11 cellular contexts compared by ENCODE assay signal in the genomic region with DNA sequence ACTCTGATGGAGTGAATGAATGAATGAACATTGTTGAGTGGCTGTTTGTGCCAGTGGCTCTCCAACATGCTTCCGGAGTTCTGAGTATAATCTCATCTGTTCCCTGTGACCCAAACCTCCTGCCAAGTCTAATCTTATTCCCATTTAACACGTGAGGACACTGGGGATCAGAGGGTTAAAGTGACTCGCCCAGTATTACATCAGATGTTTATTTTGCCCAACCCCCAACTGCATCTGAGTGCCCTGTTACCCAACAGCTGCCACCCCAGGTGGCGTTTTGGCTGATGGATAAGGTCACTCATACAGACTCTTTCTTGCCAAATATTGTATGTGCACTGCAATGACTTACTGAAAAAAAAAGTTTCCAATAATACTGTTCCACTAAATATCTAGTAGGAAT.
DNase-seq lines count a peak whose midpoint lies in the region; ATAC-seq and TF ChIP-seq lines count a peak whose summit lies in the region.
"Had no signal": no experiment of that assay in that cellular context is flagged by ENCODE, and none has a peak within 500 bp of the region (broad histone marks: within the 10 kb centered on the region; RNA-seq: fewer than 3 reads in every experiment).

No MANE protein-coding gene starts in this region.

- TF ChIP-seq CTCF in MCF 10A (IDR thresholded peaks at IDR 0.05; ENCODE audit: unreplicated experiment) (no peak), breast epithelium (IDR thresholded peaks at IDR 0.05) (no peak), epithelial cell of esophagus (IDR thresholded peaks at IDR 0.05; ENCODE audit: insufficient read depth, low read depth, low read length, missing control alignments) (no peak), CD14-positive monocyte (IDR thresholded peaks at IDR 0.05) (no peak)

- H3K4me3 ChIP-seq in breast epithelium (no peak overlapping the region), epithelial cell of esophagus (ENCODE audit: low read length) (no peak overlapping the region)

- DNase-seq in MCF 10A (ENCODE audit: unreplicated experiment) (peak; percentile 27), breast epithelium (ENCODE audit: low spot score in 2 of 2) (no peak), NCI-H524 (lab: John Stamatoyannopoulos, UW) (peak; percentile 98 to 99), epithelial cell of esophagus (ENCODE audit: low read depth) (peak; percentile 2), CD14-positive monocyte (ENCODE audit: low spot score) (no peak), NCI-H128 (lab: John Stamatoyannopoulos, UW; ENCODE audit: unreplicated experiment) (no peak)
- DNase-seq: activated naive CD8-positive, alpha-beta T cell treated with anti-CD3 and anti-CD28 coated beads for 36 hours; Calu3; nucleus accumbens had no signal

- H3K27ac Mint-ChIP-seq in MCF 10A (ENCODE audit: low read depth, unreplicated experiment) (no peak overlapping the region), CD14-positive monocyte (no peak overlapping the region)
- H3K27ac Mint-ChIP-seq: activated naive CD8-positive, alpha-beta T cell treated with anti-CD3 and anti-CD28 coated beads for 36 hours had no signal

- no peaks in the 10 kb centered on the region for H3K9me3 Mint-ChIP-seq in MCF 10A (ENCODE audit: unreplicated experiment)
- H3K9me3 Mint-ChIP-seq in CD14-positive monocyte = peaks cover 0 to 7% (median 4%) of the 10 kb centered on the region in 7 donors
- H3K9me3 Mint-ChIP-seq: activated naive CD8-positive, alpha-beta T cell treated with anti-CD3 and anti-CD28 coated beads for 36 hours had no signal

- TF ChIP-seq POLR2A in breast epithelium (IDR thresholded peaks at IDR 0.05) = no peak

- no peaks in the 10 kb centered on the region for H3K36me3 ChIP-seq in breast epithelium

- H3K4me1 ChIP-seq in breast epithelium = no peaks in the 10 kb centered on the region

- no peak overlapping the region for H3K27ac ChIP-seq in breast epithelium

- H3K4me1 Mint-ChIP-seq in MCF 10A (ENCODE audit: insufficient read depth, unreplicated experiment) (no peaks in the 10 kb centered on the region), CD14-positive monocyte (no peaks in the 10 kb centered on the region)

- H3K27me3 Mint-ChIP-seq in MCF 10A (ENCODE audit: insufficient read depth, unreplicated experiment) (peaks cover 11% of the 10 kb centered on the region), CD14-positive monocyte (ENCODE audit: low read depth in 3 of 3) (peaks cover 0 to 1% (median 0%) of the 10 kb centered on the region in 3 donors)

- ATAC-seq in HG02759 (IDR thresholded peaks at IDR 0.05; ENCODE audit: unreplicated experiment) (no peak), GM21576 (IDR thresholded peaks at IDR 0.05; ENCODE audit: unreplicated experiment) (no peak)

- no TSS peak for BruUV-seq in MCF 10A (replicated peaks; lab: Mats Ljungman, UMichigan)

- POLR2A ChIA-PET in MCF 10A (lab: Yijun Ruan, JAX) = no interaction called here

- H3K9me3 ChIP-seq in breast epithelium = no peaks in the 10 kb centered on the region

- H3K36me3 Mint-ChIP-seq in MCF 10A (ENCODE audit: insufficient read depth, unreplicated experiment) (no peaks in the 10 kb centered on the region), CD14-positive monocyte (no peaks in the 10 kb centered on the region)
- H3K36me3 Mint-ChIP-seq: activated naive CD8-positive, alpha-beta T cell treated with anti-CD3 and anti-CD28 coated beads for 36 hours had no signal

- intact Hi-C loops in MCF 10A (cut with micrococcal nuclease) = no loop called here
- intact Hi-C loops in breast epithelium (cut with DNase I; ENCODE audit: low total_unique reads) = no loop called here
- intact Hi-C loops in CD14-positive monocyte (cut with micrococcal nuclease) = no loop called here

- H3K4me3 Mint-ChIP-seq in MCF 10A (ENCODE audit: unreplicated experiment) = no peak overlapping the region
- no peak overlapping the region for H3K4me3 Mint-ChIP-seq in CD14-positive monocyte
- H3K4me3 Mint-ChIP-seq: activated naive CD8-positive, alpha-beta T cell treated with anti-CD3 and anti-CD28 coated beads for 36 hours had no signal

- CTCF ChIA-PET in MCF 10A (lab: Yijun Ruan, JAX) = no interaction called here

- H3K27me3 ChIP-seq in breast epithelium = no peaks in the 10 kb centered on the region

Comparison
In these comparisons a context has a peak if more than half of its experiments do, and no peak if none do; other contexts are left out.
1. DNase-seq: peak in MCF 10A (single experiment), NCI-H524 (2 of 2) and epithelial cell of esophagus (single experiment); none in breast epithelium (0 of 2), CD14-positive monocyte (single experiment) and NCI-H128 (single experiment).